ENCODE assay signal across 8 cellular contexts in the genomic region with DNA sequence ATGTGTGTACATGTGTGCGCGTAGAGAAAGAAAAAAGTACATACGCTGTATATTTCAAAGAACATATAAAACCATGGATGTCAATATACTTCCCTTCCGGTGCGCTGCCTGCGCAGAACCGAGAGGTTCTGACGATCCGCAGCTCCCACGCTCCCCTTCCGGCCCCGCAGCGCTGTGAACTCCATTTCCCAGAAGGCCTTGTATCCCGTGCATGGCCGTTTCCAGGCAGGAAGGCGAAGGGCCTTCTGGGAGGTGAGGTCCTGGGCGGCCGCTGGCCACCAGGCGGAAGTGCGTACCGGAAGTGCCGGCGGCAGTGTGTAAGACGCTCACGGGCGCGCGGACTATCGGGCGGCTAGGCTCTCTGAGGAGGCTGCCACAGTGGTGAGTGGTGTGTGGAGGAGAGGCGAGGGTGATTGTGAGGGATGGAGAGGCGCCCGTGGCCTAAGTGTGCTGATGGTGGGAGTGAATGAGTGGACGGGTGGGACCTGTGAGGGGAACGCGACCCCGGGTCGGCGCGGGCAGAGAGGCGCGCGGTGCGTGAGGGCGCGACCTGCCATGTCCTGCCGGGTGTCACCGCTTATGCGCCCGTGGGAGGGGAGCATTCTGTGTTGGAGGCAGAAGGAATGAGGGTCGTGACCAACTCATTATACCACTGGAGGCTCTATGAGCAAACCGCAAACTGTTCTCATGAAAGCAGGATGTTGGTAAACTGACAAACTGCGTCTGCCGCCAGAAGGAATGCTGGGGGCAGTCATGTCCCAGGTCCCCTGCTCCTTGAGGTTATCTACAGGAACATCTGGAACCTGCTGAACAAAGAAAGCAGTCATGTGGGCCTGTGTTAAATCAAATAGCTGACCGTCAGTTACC. TPM values are rescaled to one million over a fixed set of nuclear protein-coding genes. Genes with fewer than 3 reads are reported as not detected.
DNase-seq lines count a peak whose midpoint lies in the region; ATAC-seq and TF ChIP-seq lines count a peak whose summit lies in the region.

A gene with protein sequence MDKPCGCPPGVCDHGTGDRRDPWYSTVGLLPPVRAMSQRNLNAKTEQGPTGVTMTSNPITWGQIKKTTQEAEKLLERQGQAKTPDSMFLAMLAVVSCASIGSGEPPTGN (plus strand): TSS at position 313 of the 867 bp plus-strand sequence. CDS start 6,792 bp downstream, outside the sequence.

- peak; percentile 94 for DNase-seq in NCI-H69 (lab: John Stamatoyannopoulos, UW)
- DNase-seq in activated CD4-positive, alpha-beta T cell treated with anti-CD3 and anti-CD28 coated beads, Interleukin-2, amount 10 ng/mL, durations not matched to agents 7 days and 5 days, result peak; percentile 96
- DNase-seq in dedifferentiated amniotic fluid mesenchymal stem cell (ENCODE audit: extremely low spot score), result peak; percentile 98
- peak; percentile 98 to 99 for DNase-seq in left lung
- DNase-seq in stimulated activated CD4-positive, alpha-beta T cell treated with anti-CD3 and anti-CD28 coated beads, Interleukin-2, amount 100 ng/mL, for 48 hours, result peak; percentile 87

- H3K36me3 Mint-ChIP-seq in activated CD4-positive, alpha-beta T cell treated with anti-CD3 and anti-CD28 coated beads, Interleukin-2, amount 10 ng/mL, durations not matched to agents 7 days and 5 days (ENCODE audit: low read depth), result peaks cover 74% of the 10 kb centered on the region

- intact Hi-C loops in left lung (cut with DNase I), result no loop called here

- no peaks in the 10 kb centered on the region for H3K27me3 Mint-ChIP-seq in activated CD4-positive, alpha-beta T cell treated with anti-CD3 and anti-CD28 coated beads, Interleukin-2, amount 10 ng/mL, durations not matched to agents 7 days and 5 days

- peak; percentile 96 for ATAC-seq in GM19328 (IDR thresholded peaks at IDR 0.05; ENCODE audit: unreplicated experiment)
- peak; percentile 93 for ATAC-seq in HG03520 (IDR thresholded peaks at IDR 0.05; ENCODE audit: unreplicated experiment)
- peak; percentile 100 for ATAC-seq in left lung

- H3K36me3 ChIP-seq in BLaER1 (peaks cover 71% of the 10 kb centered on the region), left lung (peaks cover 0 to 53% of the 10 kb centered on the region in 2 donors)

- H3K4me3 ChIP-seq in BLaER1, result peak within 1 kb of the TSS; percentile 79
- H3K4me3 ChIP-seq in left lung, result peak within 1 kb of the TSS; percentile 72 to 77

- H3K27ac ChIP-seq in BLaER1 (peak within 1 kb of the TSS; percentile 85), left lung (peak within 1 kb of the TSS; percentile 78 to 89)

- peaks cover 77% of the 10 kb centered on the region for H4K20me1 ChIP-seq in BLaER1

- H3K9ac ChIP-seq in BLaER1, result peak within 1 kb of the TSS; percentile 87

- POLR2A ChIA-PET in activated CD4-positive, alpha-beta T cell treated with anti-CD3 and anti-CD28 coated beads, Interleukin-2, amount 10 ng/mL, durations not matched to agents 7 days and 5 days (lab: Charles Lee), result no interaction called here

- H3K9me3 ChIP-seq in BLaER1 (no peaks in the 10 kb centered on the region; the same call in 1 of the 2 replicates), left lung (peaks cover 0 to 9% of the 10 kb centered on the region in 2 donors)

- peak within 1 kb of the TSS; percentile 91 for H3K4me3 Mint-ChIP-seq in activated CD4-positive, alpha-beta T cell treated with anti-CD3 and anti-CD28 coated beads, Interleukin-2, amount 10 ng/mL, durations not matched to agents 7 days and 5 days

- peaks cover 44% of the 10 kb centered on the region for H3K4me1 Mint-ChIP-seq in activated CD4-positive, alpha-beta T cell treated with anti-CD3 and anti-CD28 coated beads, Interleukin-2, amount 10 ng/mL, durations not matched to agents 7 days and 5 days

- H3K4me1 ChIP-seq in BLaER1 (peaks cover 22% of the 10 kb centered on the region), left lung (peaks cover 8 to 35% of the 10 kb centered on the region in 2 donors)

- peak within 1 kb of the TSS; percentile 98 for H3K27ac Mint-ChIP-seq in activated CD4-positive, alpha-beta T cell treated with anti-CD3 and anti-CD28 coated beads, Interleukin-2, amount 10 ng/mL, durations not matched to agents 7 days and 5 days

- H3K9me3 Mint-ChIP-seq in activated CD4-positive, alpha-beta T cell treated with anti-CD3 and anti-CD28 coated beads, Interleukin-2, amount 10 ng/mL, durations not matched to agents 7 days and 5 days, result peaks cover 16% of the 10 kb centered on the region

- peak within 1 kb of the TSS; percentile 93 for H3K4me2 ChIP-seq in BLaER1

- CTCF ChIA-PET in activated CD4-positive, alpha-beta T cell treated with anti-CD3 and anti-CD28 coated beads, Interleukin-2, amount 10 ng/mL, durations not matched to agents 7 days and 5 days (lab: Charles Lee), result interaction anchor here (0.6 to 1.3 kb wide), 3 partner anchors 20 to 209 kb away, joined by 3 read pairs; no protein-coding TSS in a partner anchor

- no peak for TF ChIP-seq CTCF in left lung (IDR thresholded peaks at IDR 0.05)

- H3K27me3 ChIP-seq in BLaER1 (no peaks in the 10 kb centered on the region), left lung (no peaks in the 10 kb centered on the region)

RNA-seq across cellular contexts. Expression of the gene that starts here (rescaled TPM):
- total RNA-seq in activated CD4-positive, alpha-beta T cell treated with anti-CD3 and anti-CD28 coated beads, Interleukin-2, amount 10 ng/mL, durations not matched to agents 7 days and 5 days, result 10 to 100 TPM; 57.0 to 59.5 TPM
- 10 to 100 TPM; 25.4 to 31.9 TPM for total RNA-seq in left lung

Comparison
In these comparisons a context has a peak if more than half of its experiments do, and no peak if none do; other contexts are left out.
1. Peak in every context shown above with its lines: DNase-seq, ATAC-seq, H3K4me3 ChIP-seq and H3K27ac ChIP-seq.